ENCODE assay signal across 8 cellular contexts in the genomic region with DNA sequence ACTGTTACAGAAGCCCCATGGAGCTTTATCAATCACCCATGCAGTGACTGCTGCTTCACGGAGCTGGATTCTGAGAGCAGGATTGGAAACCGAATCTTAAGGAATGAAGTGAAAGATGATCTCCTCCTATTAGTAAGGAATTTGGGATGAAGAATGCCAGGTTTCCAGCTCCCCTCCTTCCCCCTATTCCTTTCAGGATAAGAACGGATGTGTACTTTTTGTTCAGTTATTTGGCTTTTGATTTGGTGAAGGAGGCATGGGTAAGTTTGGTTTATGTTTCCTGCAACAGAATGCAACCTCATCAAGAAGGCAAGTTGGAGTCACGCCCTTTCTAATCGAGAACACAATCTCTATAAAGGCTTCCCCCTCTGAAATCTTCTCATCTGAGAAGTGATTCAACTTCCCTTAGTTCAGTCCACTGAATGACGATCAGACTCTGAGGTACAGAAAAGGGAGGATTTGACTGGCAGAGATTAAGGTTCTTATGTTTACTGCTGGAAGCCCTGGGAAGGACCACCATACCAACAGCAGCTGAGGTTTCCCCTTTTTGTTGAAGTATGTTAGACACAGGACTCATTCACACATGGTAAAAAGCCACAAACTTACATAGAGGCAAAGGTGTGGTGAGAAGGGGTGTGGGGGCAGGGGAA. TPM values are rescaled to one million over a fixed set of nuclear protein-coding genes. Genes with fewer than 3 reads are reported as not detected.
A peak's percentile ranks its signal among the peaks of the same experiment; 100 is the strongest.
DNase-seq lines count a peak whose midpoint lies in the region; ATAC-seq and TF ChIP-seq lines count a peak whose summit lies in the region.

No MANE protein-coding gene starts in this region.

- TF ChIP-seq EP300 in tibial nerve (IDR thresholded peaks at IDR 0.05): no peak

- TF ChIP-seq CTCF in tibial nerve (IDR thresholded peaks at IDR 0.05): no peak

- H3K36me3 ChIP-seq in ACC112 (ENCODE audit: insufficient read depth, low read length): no peaks in the 10 kb centered on the region
- peaks cover 28% of the 10 kb centered on the region; the same call in 1 of the 2 replicates for H3K36me3 ChIP-seq in HUES64 (ENCODE audit: insufficient read depth, low read length)
- peaks cover 0 to 9% (median 3%) of the 10 kb centered on the region in 3 donors for H3K36me3 ChIP-seq in tibial nerve

- H3K4me3 ChIP-seq in ACC112 (ENCODE audit: low read depth, low read length): peak overlapping the region; percentile 61
- H3K4me3 ChIP-seq in HUES64 (ENCODE audit: low read length): no peak overlapping the region
- peak overlapping the region in 1 of 4 donors; percentile 5 for H3K4me3 ChIP-seq in tibial nerve

- H3K27me3 ChIP-seq in ACC112 (ENCODE audit: insufficient read depth, low read length) (no peaks in the 10 kb centered on the region), HUES64 (ENCODE audit: insufficient read depth, low read length) (no peaks in the 10 kb centered on the region), tibial nerve (no peaks in the 10 kb centered on the region)

- no peaks in the 10 kb centered on the region for H3K9me3 ChIP-seq in HUES64 (ENCODE audit: insufficient read depth, low read depth, low read length)
- no peaks in the 10 kb centered on the region for H3K9me3 ChIP-seq in tibial nerve

- peaks cover 60% of the 10 kb centered on the region for H3K79me2 ChIP-seq in ACC112 (ENCODE audit: control insufficient read depth, insufficient read depth, low read length, unreplicated experiment)

- peak; percentile 10 for DNase-seq in activated naive CD8-positive, alpha-beta T cell treated with anti-CD3 and anti-CD28 coated beads, Interleukin-2, amount 50 U/mL, for 24 hours
- DNase-seq in kidney glomerular epithelial cell (lab: John Stamatoyannopoulos, UW) (peak; percentile 25), tibial nerve (ENCODE audit: low spot score in 2 of 2) (no peak), NK-92 (lab: John Stamatoyannopoulos, UW; ENCODE audit: unreplicated experiment) (no peak), NCI-H187 treated with DMSO at 0.1 percent for 48 hours (lab: John Stamatoyannopoulos, UW) (no peak), D341Med (ENCODE audit: low spot score) (no peak)

- peak overlapping the region; percentile 47 for H3K4me3 Mint-ChIP-seq in activated naive CD8-positive, alpha-beta T cell treated with anti-CD3 and anti-CD28 coated beads, Interleukin-2, amount 50 U/mL, for 24 hours

- TF ChIP-seq POLR2A in tibial nerve (IDR thresholded peaks at IDR 0.05): no peak

- no peak overlapping the region for H3K9ac ChIP-seq in HUES64 (ENCODE audit: low read depth, low read length)

- H3K9me3 Mint-ChIP-seq in activated naive CD8-positive, alpha-beta T cell treated with anti-CD3 and anti-CD28 coated beads, Interleukin-2, amount 50 U/mL, for 24 hours: no peaks in the 10 kb centered on the region

- H3K27ac ChIP-seq in ACC112 (ENCODE audit: low read depth, low read length) (peak overlapping the region; percentile 74), HUES64 (ENCODE audit: low read depth, low read length) (peak overlapping the region; percentile 53; the same call in 1 of the 2 replicates), tibial nerve (peak overlapping the region; percentile 52 to 98 (median 78))

- 63% methylated on average over 6 of the region's 6 CpGs for WGBS in HUES64
- 12 to 16% methylated on average over 6 of the region's 6 CpGs for WGBS in tibial nerve, 2 donors

- ATAC-seq in activated naive CD8-positive, alpha-beta T cell treated with anti-CD3 and anti-CD28 coated beads, Interleukin-2, amount 50 U/mL, for 24 hours: peak; percentile 86

- peak overlapping the region; percentile 34 for H2AFZ ChIP-seq in ACC112 (ENCODE audit: low read length, unreplicated experiment)

- H3K27ac Mint-ChIP-seq in activated naive CD8-positive, alpha-beta T cell treated with anti-CD3 and anti-CD28 coated beads, Interleukin-2, amount 50 U/mL, for 24 hours: peak overlapping the region; percentile 80

- no peaks in the 10 kb centered on the region for H3K27me3 Mint-ChIP-seq in activated naive CD8-positive, alpha-beta T cell treated with anti-CD3 and anti-CD28 coated beads, Interleukin-2, amount 50 U/mL, for 24 hours

- H3K4me1 ChIP-seq in ACC112 (ENCODE audit: control insufficient read depth, insufficient read depth, low read length, unreplicated experiment) (peaks cover 28% of the 10 kb centered on the region), HUES64 (ENCODE audit: insufficient read depth, low read length) (peaks cover 19% of the 10 kb centered on the region), tibial nerve (peaks cover 0 to 98% (median 68%) of the 10 kb centered on the region in 4 donors)

- peaks cover 65% of the 10 kb centered on the region for H3K4me1 Mint-ChIP-seq in activated naive CD8-positive, alpha-beta T cell treated with anti-CD3 and anti-CD28 coated beads, Interleukin-2, amount 50 U/mL, for 24 hours

- H3K36me3 Mint-ChIP-seq in activated naive CD8-positive, alpha-beta T cell treated with anti-CD3 and anti-CD28 coated beads, Interleukin-2, amount 50 U/mL, for 24 hours (ENCODE audit: low read depth): peaks cover 15% of the 10 kb centered on the region

RNA-seq across cellular contexts. Expression of gene ELMO2, which starts 5.5 kb away (rescaled TPM):
- 24.0 TPM for polyA plus RNA-seq in HUES64 (2013, experiment 1 of 2)
- polyA plus RNA-seq in HUES64 (2013, experiment 2 of 2): 26.3 TPM
- 10 to 100 TPM; 56.7 to 78.9 (median 70.5) TPM for total RNA-seq in tibial nerve

Comparison
In these comparisons a context has a peak if more than half of its experiments do, and no peak if none do; other contexts are left out.
1. DNase-seq: peak in activated naive CD8-positive, alpha-beta T cell treated with anti-CD3 and anti-CD28 coated beads, Interleukin-2, amount 50 U/mL, for 24 hours (single experiment) and kidney glomerular epithelial cell (single experiment); none in tibial nerve (0 of 2), NK-92 (single experiment), NCI-H187 treated with DMSO at 0.1 percent for 48 hours (single experiment) and D341Med (single experiment).
2. Peak in every context shown above with its lines, with median percentiles within 50 percentile points of each other: H3K27ac ChIP-seq.